In the genomic region with DNA sequence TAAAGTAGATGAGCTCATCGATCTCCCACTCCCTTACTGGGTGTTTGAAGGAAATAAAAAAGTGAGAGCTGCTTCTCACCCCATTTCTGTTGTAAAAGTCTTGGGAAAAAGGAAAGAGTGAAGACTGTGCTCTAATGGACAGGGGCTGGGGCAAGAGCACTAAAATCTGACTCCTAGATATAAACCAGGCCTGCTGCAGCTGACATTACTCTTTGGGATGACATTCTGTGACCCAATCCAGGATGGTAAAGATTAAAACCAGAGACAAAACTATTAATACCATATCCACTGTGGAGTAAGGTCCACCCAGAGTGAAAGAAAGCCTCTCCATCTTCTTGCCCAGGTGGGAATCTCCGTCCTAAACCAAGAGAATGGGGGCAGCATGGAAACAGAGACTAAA, we compare ENCODE assay signal across 9 cellular contexts. TPM values are rescaled to one million over a fixed set of nuclear protein-coding genes. Genes with fewer than 3 reads are reported as not detected.
"Had no signal": no experiment of that assay in that cellular context is flagged by ENCODE, and none has a peak within 500 bp of the region (broad histone marks: within the 10 kb centered on the region; RNA-seq: fewer than 3 reads in every experiment).

No MANE protein-coding gene starts in this region.

- H3K4me1 ChIP-seq: HAP-1 had no signal

- H3K27ac ChIP-seq: GM23248 had no signal

- H3K9me3 ChIP-seq: HAP-1 had no signal

- H3K4me2 ChIP-seq: GM23338 had no signal

- H2AFZ ChIP-seq: GM23248, GM23338 had no signal

- H3K4me3 ChIP-seq: GM23248, GM23338, HAP-1 had no signal

- H3K9ac ChIP-seq: GM23248 had no signal

- DNase-seq: GM23248, GOT3, H7, H9, HCEC 1CT, HFFc6 had no signal

- ATAC-seq: GM23338, HCT116 had no signal

RNA-seq across cellular contexts. Expression of gene NEUROG2, which starts 20.1 kb away (rescaled TPM):
- polyA plus RNA-seq: GM23248, GM23338 had no signal
